1 cellular context compared by ENCODE assay signal in the genomic region with DNA sequence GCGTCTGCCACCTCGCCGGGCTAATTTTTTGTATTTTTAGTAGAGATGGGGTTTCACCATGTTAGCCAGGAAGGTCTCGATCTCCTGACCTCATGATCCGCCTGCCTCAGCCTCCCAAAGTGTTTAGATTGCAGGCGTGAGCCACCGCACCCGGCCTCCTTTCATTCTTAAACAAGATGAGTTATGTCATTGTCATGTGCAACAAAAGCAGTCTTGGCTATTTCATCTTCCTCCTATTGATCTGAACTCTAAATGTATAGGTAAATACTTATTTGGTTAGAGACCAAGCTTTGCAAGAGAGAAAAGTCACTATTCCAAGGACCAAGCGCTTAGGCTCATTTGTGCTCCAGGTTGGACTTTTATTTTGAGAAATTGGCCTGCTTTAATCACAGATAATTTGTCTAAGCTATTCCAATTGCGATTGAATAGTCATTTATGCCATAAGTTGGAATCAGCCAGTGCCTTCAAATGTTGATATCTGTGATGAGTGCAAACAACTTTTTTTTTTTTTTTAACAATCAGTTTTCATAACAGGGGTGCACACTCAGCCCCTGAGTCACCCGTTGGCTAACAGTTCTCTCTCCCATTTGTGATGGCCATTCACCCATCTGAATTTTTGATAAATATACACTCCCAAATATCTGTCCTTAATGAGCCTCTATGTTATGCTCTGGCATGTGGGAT.
TF ChIP-seq lines count a peak whose summit lies in the region.

No MANE protein-coding gene starts in this region.

TF ChIP-seq in GM12878, 131 proteins besides CTCF, POLR2A, EP300 and RAD21:
- no peak for TF ChIP-seq ZBED1 (IDR thresholded peaks at IDR 0.05; ENCODE audit: borderline replicate concordance)
- TF ChIP-seq MTA2 (IDR thresholded peaks at IDR 0.05; ENCODE audit: low read depth) = no peak
- no peak for TF ChIP-seq SMC3 (IDR thresholded peaks at IDR 0.05; ENCODE audit: borderline replicate concordance, low read length)
- TF ChIP-seq, protein P1, sequence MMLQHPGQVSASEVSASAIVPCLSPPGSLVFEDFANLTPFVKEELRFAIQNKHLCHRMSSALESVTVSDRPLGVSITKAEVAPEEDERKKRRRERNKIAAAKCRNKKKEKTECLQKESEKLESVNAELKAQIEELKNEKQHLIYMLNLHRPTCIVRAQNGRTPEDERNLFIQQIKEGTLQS (IDR thresholded peaks at IDR 0.05; ENCODE audit: borderline replicate concordance, extremely low read depth, low read depth, low read length) = no peak
- TF ChIP-seq PAX5 (IDR thresholded peaks at IDR 0.05; ENCODE audit: borderline replicate concordance, low read depth, low read length) = no peak
- TF ChIP-seq SUZ12 (IDR thresholded peaks at IDR 0.05; ENCODE audit: unreplicated experiment) = no peak
- TF ChIP-seq CBX5 (IDR thresholded peaks at IDR 0.05; ENCODE audit: low read depth) = no peak
- TF ChIP-seq ETV6 (conservative IDR thresholded peaks at IDR 0.05 in 1 of 2, IDR thresholded peaks at IDR 0.05 in 1 of 2; ENCODE audit: borderline replicate concordance in 1 of 2, low read depth in 1 of 2) = 0 out of 4 replicates have a peak, but pooled peaks of 1 of the 2 experiments have one; percentile 54
- TF ChIP-seq, protein P2, sequence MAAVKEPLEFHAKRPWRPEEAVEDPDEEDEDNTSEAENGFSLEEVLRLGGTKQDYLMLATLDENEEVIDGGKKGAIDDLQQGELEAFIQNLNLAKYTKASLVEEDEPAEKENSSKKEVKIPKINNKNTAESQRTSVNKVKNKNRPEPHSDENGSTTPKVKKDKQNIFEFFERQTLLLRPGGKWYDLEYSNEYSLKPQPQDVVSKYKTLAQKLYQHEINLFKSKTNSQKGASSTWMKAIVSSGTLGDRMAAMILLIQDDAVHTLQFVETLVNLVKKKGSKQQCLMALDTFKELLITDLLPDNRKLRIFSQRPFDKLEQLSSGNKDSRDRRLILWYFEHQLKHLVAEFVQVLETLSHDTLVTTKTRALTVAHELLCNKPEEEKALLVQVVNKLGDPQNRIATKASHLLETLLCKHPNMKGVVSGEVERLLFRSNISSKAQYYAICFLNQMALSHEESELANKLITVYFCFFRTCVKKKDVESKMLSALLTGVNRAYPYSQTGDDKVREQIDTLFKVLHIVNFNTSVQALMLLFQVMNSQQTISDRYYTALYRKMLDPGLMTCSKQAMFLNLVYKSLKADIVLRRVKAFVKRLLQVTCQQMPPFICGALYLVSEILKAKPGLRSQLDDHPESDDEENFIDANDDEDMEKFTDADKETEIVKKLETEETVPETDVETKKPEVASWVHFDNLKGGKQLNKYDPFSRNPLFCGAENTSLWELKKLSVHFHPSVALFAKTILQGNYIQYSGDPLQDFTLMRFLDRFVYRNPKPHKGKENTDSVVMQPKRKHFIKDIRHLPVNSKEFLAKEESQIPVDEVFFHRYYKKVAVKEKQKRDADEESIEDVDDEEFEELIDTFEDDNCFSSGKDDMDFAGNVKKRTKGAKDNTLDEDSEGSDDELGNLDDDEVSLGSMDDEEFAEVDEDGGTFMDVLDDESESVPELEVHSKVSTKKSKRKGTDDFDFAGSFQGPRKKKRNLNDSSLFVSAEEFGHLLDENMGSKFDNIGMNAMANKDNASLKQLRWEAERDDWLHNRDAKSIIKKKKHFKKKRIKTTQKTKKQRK (IDR thresholded peaks at IDR 0.05; ENCODE audit: low read depth, low read length) = no peak
- no peak for TF ChIP-seq CREB1 (IDR thresholded peaks at IDR 0.05; ENCODE audit: low read depth)
- TF ChIP-seq NFYA (IDR thresholded peaks at IDR 0.05; ENCODE audit: borderline replicate concordance, low read depth, low read length) = no peak
- no peak for TF ChIP-seq SIX5 (IDR thresholded peaks at IDR 0.05; ENCODE audit: low read depth, low read length, severe bottlenecking)
- no peak for TF ChIP-seq SREBF1 (IDR thresholded peaks at IDR 0.05; ENCODE audit: low read length)
- peak; percentile 73; the same call in 1 of the 2 replicates for TF ChIP-seq NFXL1 (IDR thresholded peaks at IDR 0.05; ENCODE audit: borderline replicate concordance)
- TF ChIP-seq GATAD2B (conservative IDR thresholded peaks at IDR 0.05; ENCODE audit: low read depth) = no peak
- TF ChIP-seq, protein P3, sequence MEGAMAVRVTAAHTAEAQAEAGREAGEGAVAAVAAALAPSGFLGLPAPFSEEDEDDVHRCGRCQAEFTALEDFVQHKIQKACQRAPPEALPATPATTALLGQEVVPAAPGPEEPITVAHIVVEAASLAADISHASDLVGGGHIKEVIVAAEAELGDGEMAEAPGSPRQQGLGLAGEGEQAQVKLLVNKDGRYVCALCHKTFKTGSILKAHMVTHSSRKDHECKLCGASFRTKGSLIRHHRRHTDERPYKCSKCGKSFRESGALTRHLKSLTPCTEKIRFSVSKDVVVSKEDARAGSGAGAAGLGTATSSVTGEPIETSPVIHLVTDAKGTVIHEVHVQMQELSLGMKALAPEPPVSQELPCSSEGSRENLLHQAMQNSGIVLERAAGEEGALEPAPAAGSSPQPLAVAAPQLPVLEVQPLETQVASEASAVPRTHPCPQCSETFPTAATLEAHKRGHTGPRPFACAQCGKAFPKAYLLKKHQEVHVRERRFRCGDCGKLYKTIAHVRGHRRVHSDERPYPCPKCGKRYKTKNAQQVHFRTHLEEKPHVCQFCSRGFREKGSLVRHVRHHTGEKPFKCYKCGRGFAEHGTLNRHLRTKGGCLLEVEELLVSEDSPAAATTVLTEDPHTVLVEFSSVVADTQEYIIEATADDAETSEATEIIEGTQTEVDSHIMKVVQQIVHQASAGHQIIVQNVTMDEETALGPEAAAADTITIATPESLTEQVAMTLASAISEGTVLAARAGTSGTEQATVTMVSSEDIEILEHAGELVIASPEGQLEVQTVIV (IDR thresholded peaks at IDR 0.05; ENCODE audit: borderline replicate concordance, partially characterized antibody) = no peak
- no peak for TF ChIP-seq JUNB (IDR thresholded peaks at IDR 0.05)
- TF ChIP-seq SUPT20H (IDR thresholded peaks at IDR 0.05; ENCODE audit: borderline replicate concordance, control insufficient read depth, low read depth, low read length) = no peak
